Comparison of ENCODE assay signal across 1 cellular context in the genomic region with DNA sequence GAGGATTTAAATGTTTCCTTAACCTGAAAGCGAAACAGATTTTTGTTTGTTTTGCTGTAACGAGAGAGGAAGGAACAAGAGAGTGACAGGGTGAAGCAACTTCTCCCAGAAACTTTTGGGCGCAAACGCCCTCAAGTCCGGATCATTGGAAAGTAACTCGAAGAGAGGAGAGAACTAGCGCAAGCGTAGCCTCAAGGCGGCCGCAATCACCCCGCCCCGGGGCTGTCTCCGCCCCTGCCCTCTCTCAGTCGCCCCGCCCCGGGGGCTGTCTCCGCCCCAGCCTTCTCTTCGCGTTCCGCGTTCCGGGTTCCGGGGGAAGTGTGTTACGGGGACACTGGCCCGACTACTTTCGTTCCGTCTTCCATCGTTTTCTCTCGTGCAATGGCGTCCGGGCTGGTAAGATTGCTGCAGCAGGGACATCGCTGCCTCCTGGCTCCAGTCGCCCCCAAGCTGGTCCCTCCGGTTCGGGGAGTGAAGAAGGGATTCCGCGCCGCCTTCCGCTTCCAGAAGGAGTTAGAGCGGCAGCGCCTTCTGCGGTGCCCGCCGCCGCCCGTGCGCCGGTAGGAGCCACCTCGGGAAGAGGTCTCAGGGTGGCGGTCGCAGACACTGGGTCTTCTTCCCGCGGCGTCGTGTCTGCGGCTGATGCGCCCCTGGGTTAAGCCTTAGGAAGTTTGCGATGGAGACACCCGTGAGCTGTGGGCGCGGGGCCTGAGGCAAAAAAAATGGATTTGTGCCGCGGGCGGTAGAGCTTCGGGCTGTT.
TF ChIP-seq lines count a peak whose summit lies in the region.

Gene MRPL44 (plus strand): TSS at position 372 of the 760 bp plus-strand sequence. CDS start 10 bp downstream, at position 382.

TF ChIP-seq in HepG2, 621 proteins besides CTCF, POLR2A, EP300 and RAD21 (continued from another document and continues in another):
- TF ChIP-seq ZNF609 (CRISPR knock-in tag; IDR thresholded peaks at IDR 0.05; ENCODE audit: borderline replicate concordance) (peak; percentile 85; the same call in 1 of the 2 replicates), FOXP1 (IDR thresholded peaks at IDR 0.05) (peak; percentile 19; the same call in 1 of the 2 replicates), FOXP1 (CRISPR knock-in tag; IDR thresholded peaks at IDR 0.05) (peak; percentile 54; the same call in 1 of the 2 replicates), SYNCRIP (IDR thresholded peaks at IDR 0.05; ENCODE audit: insufficient read depth, low read depth, low read length) (no peak), ZNF850 (CRISPR knock-in tag; conservative IDR thresholded peaks at IDR 0.05) (0 out of 2 replicates have a peak, but pooled peaks have one; percentile 67), ZNF550 (CRISPR knock-in tag; IDR thresholded peaks at IDR 0.05; ENCODE audit: borderline replicate concordance) (no peak; the same call in 1 of the 2 replicates), NFYC (CRISPR knock-in tag; IDR thresholded peaks at IDR 0.05) (peak; percentile 61), ZBTB1 (CRISPR knock-in tag; IDR thresholded peaks at IDR 0.05; ENCODE audit: borderline replicate concordance) (no peak), MED8 (CRISPR knock-in tag; IDR thresholded peaks at IDR 0.05; ENCODE audit: insufficient replicate concordance) (peak; percentile 97), ZNF772 (CRISPR knock-in tag; IDR thresholded peaks at IDR 0.05) (peak; percentile 99), SATB2 (CRISPR knock-in tag; IDR thresholded peaks at IDR 0.05) (peak; percentile 63; the same call in 1 of the 2 replicates), ZFX (CRISPR knock-in tag; IDR thresholded peaks at IDR 0.05; ENCODE audit: low read depth) (peak; percentile 87), MZF1 (CRISPR knock-in tag; IDR thresholded peaks at IDR 0.05; ENCODE audit: borderline replicate concordance) (no peak; the same call in 1 of the 2 replicates), ZSCAN12 (CRISPR knock-in tag; IDR thresholded peaks at IDR 0.05) (0 out of 2 replicates have a peak, but pooled peaks have one; percentile 73), REPIN1 (CRISPR knock-in tag; IDR thresholded peaks at IDR 0.05; ENCODE audit: borderline replicate concordance, low read depth) (peak; percentile 99), MEIS1 (CRISPR knock-in tag; IDR thresholded peaks at IDR 0.05; ENCODE audit: borderline replicate concordance) (peak; percentile 99), ZNF407 (CRISPR knock-in tag; IDR thresholded peaks at IDR 0.05; ENCODE audit: not compliant biosample characterization) (peak; percentile 99), TBP (CRISPR knock-in tag; IDR thresholded peaks at IDR 0.05) (peak; percentile 73; the same call in 1 of the 2 replicates), BATF2 (CRISPR knock-in tag; IDR thresholded peaks at IDR 0.05) (no peak; the same call in 1 of the 2 replicates), RNF219 (CRISPR knock-in tag; IDR thresholded peaks at IDR 0.05) (peak; percentile 99), CHD4 (IDR thresholded peaks at IDR 0.05; ENCODE audit: borderline replicate concordance, low read length) (no peak), ZNF160 (CRISPR knock-in tag; IDR thresholded peaks at IDR 0.05) (peak; percentile 91; the same call in 1 of the 2 replicates), FOSL1 (CRISPR knock-in tag; IDR thresholded peaks at IDR 0.05; ENCODE audit: borderline replicate concordance) (no peak; the same call in 1 of the 2 replicates), ZNF263 (CRISPR knock-in tag; IDR thresholded peaks at IDR 0.05) (peak; percentile 78), ZNF768 (CRISPR knock-in tag; IDR thresholded peaks at IDR 0.05) (peak; percentile 91), CENPX (CRISPR knock-in tag; IDR thresholded peaks at IDR 0.05) (no peak), ZKSCAN5 (CRISPR knock-in tag; IDR thresholded peaks at IDR 0.05) (no peak), SOX6 (IDR thresholded peaks at IDR 0.05) (no peak), SOX6 (CRISPR knock-in tag; IDR thresholded peaks at IDR 0.05) (peak; percentile 87), HOXA9 (CRISPR knock-in tag; IDR thresholded peaks at IDR 0.05; ENCODE audit: borderline replicate concordance) (no peak; the same call in 1 of the 2 replicates), ZNF430 (CRISPR knock-in tag; IDR thresholded peaks at IDR 0.05) (peak; percentile 98; the same call in 1 of the 2 replicates)
- TF ChIP-seq, protein P1, sequence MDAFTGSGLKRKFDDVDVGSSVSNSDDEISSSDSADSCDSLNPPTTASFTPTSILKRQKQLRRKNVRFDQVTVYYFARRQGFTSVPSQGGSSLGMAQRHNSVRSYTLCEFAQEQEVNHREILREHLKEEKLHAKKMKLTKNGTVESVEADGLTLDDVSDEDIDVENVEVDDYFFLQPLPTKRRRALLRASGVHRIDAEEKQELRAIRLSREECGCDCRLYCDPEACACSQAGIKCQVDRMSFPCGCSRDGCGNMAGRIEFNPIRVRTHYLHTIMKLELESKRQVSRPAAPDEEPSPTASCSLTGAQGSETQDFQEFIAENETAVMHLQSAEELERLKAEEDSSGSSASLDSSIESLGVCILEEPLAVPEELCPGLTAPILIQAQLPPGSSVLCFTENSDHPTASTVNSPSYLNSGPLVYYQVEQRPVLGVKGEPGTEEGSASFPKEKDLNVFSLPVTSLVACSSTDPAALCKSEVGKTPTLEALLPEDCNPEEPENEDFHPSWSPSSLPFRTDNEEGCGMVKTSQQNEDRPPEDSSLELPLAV (CRISPR knock-in tag; conservative IDR thresholded peaks at IDR 0.05; ENCODE audit: low read depth) = no peak
- TF ChIP-seq, protein P2, sequence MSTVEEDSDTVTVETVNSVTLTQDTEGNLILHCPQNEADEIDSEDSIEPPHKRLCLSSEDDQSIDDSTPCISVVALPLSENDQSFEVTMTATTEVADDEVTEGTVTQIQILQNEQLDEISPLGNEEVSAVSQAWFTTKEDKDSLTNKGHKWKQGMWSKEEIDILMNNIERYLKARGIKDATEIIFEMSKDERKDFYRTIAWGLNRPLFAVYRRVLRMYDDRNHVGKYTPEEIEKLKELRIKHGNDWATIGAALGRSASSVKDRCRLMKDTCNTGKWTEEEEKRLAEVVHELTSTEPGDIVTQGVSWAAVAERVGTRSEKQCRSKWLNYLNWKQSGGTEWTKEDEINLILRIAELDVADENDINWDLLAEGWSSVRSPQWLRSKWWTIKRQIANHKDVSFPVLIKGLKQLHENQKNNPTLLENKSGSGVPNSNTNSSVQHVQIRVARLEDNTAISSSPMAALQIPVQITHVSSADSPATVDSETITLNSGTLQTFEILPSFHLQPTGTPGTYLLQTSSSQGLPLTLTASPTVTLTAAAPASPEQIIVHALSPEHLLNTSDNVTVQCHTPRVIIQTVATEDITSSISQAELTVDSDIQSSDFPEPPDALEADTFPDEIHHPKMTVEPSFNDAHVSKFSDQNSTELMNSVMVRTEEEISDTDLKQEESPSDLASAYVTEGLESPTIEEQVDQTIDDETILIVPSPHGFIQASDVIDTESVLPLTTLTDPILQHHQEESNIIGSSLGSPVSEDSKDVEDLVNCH (CRISPR knock-in tag; IDR thresholded peaks at IDR 0.05) = 0 out of 2 replicates have a peak, but pooled peaks have one; percentile 89
